8 cellular contexts compared by ENCODE assay signal in the genomic region with DNA sequence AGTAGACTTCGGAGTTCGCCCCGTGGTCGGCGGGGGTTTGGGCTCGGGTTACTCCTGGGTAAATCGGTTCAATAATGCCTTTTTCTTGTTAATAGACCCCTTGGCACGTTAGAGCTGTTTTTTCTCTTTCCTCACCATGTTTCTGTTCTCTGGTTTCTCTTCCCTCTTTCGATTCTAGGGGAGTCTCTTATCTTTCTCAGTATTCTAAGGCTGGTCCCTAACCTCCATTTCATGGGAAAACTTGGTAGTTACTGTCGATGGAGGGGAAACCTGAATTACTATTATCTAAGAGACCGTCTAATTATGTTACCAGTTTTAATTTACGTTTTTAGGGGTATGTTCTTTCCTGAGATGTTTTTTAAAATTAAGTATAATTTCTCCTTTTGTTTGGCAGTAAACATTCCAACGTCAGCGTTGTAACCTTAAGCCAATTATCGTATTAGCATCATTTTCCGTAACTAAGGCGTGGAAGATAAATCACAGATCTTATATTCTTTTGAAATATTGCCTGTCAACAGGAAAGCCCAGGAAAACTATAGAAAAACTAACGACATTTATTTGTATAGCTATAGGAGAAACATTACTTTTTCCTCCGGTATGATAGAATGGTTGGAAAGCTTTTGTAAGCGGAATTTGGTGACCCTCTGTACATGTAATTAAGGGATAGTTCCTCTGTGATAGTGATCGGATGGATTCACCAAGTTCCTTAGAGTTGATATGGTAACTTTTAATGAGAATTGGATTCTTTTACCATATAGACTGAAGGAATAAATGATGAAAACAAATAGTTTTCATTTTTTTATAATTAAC. TPM values are rescaled to one million over a fixed set of nuclear protein-coding genes. Genes with fewer than 3 reads are reported as not detected.
DNase-seq lines count a peak whose midpoint lies in the region; ATAC-seq, FAIRE-seq and TF ChIP-seq lines count a peak whose summit lies in the region.

No MANE protein-coding gene starts in this region.

- peaks cover 58% of the 10 kb centered on the region for H3K79me2 ChIP-seq in SU-DHL-6 (ENCODE audit: insufficient read depth, low read length)

- H3K4me1 Mint-ChIP-seq in activated CD4-positive, alpha-beta T cell treated with anti-CD3 and anti-CD28 coated beads, Interleukin-2, amount 10 ng/mL, durations not matched to agents 7 days and 5 days, result peaks cover 53% of the 10 kb centered on the region

- H3K27me3 ChIP-seq in SU-DHL-6 (ENCODE audit: low read length) (no peaks in the 10 kb centered on the region), pancreas (no peaks in the 10 kb centered on the region)

- WGBS in pancreas, 2 donors, result 1 to 2% methylated on average over 21 of the region's 21 CpGs

- H3K27ac Mint-ChIP-seq in activated CD4-positive, alpha-beta T cell treated with anti-CD3 and anti-CD28 coated beads, Interleukin-2, amount 10 ng/mL, durations not matched to agents 7 days and 5 days, result peak overlapping the region; percentile 98

- CTCF ChIA-PET in activated CD4-positive, alpha-beta T cell treated with anti-CD3 and anti-CD28 coated beads, Interleukin-2, amount 10 ng/mL, durations not matched to agents 7 days and 5 days (lab: Charles Lee), result interaction anchor here (0.6 to 1.8 kb wide), 14 partner anchors 8 to 521 kb away, joined by 3 to 8 read pairs (median 4); a partner anchor contains a TSS

- peaks cover 0 to 24% (median 19%) of the 10 kb centered on the region in 3 donors for H3K4me1 ChIP-seq in pancreas

- no peaks in the 10 kb centered on the region for H3K27me3 Mint-ChIP-seq in activated CD4-positive, alpha-beta T cell treated with anti-CD3 and anti-CD28 coated beads, Interleukin-2, amount 10 ng/mL, durations not matched to agents 7 days and 5 days

- H3K9me3 ChIP-seq in SU-DHL-6 (ENCODE audit: insufficient read depth, low read length), result no peaks in the 10 kb centered on the region
- no peaks in the 10 kb centered on the region for H3K9me3 ChIP-seq in pancreas

- H3K4me2 ChIP-seq in SU-DHL-6 (ENCODE audit: low read depth, low read length, poor library complexity, severe bottlenecking), result peak overlapping the region; percentile 88

- no peak for TF ChIP-seq CTCF in SU-DHL-6 (IDR thresholded peaks at IDR 0.05; ENCODE audit: insufficient read depth, low read length, poor library complexity, severe bottlenecking)
- TF ChIP-seq CTCF in fibroblast of mammary gland (conservative IDR thresholded peaks at IDR 0.05; ENCODE audit: control insufficient read depth, insufficient read depth, low read depth, low read length), result no peak
- no peak for TF ChIP-seq CTCF in pancreas (IDR thresholded peaks at IDR 0.05)

- intact Hi-C loops in pancreas (cut with DNase I), result no loop called here

- H3K27ac ChIP-seq in SU-DHL-6 (ENCODE audit: low read depth, low read length) (peak overlapping the region; percentile 64), pancreas (peak overlapping the region; percentile 92 to 98 (median 94))

- DNase-seq in activated CD4-positive, alpha-beta T cell treated with anti-CD3 and anti-CD28 coated beads, Interleukin-2, amount 10 ng/mL, durations not matched to agents 7 days and 5 days, result no peak
- no peak for DNase-seq in activated CD4-positive, alpha-beta T cell treated with anti-CD3 and anti-CD28 coated beads for 4 hours
- DNase-seq in fibroblast of mammary gland (ENCODE audit: low read depth), result peak; percentile 18
- DNase-seq in pancreas, result no peak
- no peak for DNase-seq in SW480 (ENCODE audit: low spot score)
- no peak for DNase-seq in activated CD4-positive, alpha-beta T cell treated with anti-CD3 and anti-CD28 coated beads, Interleukin-2, amount 50 U/mL, for 4 hours

- H3K36me3 ChIP-seq in SU-DHL-6 (ENCODE audit: low read length), result peaks cover 4% of the 10 kb centered on the region; the same call in 1 of the 2 replicates
- no peaks in the 10 kb centered on the region for H3K36me3 ChIP-seq in pancreas

- H3K4me3 ChIP-seq in SU-DHL-6 (ENCODE audit: insufficient read depth, low read length, poor library complexity, severe bottlenecking), result peak overlapping the region; percentile 99
- H3K4me3 ChIP-seq in fibroblast of mammary gland (ENCODE audit: control insufficient read depth, low read depth, low read length), result peak overlapping the region; percentile 81
- peak overlapping the region; percentile 56 to 91 (median 68) for H3K4me3 ChIP-seq in pancreas

- ATAC-seq in HG03060 (IDR thresholded peaks at IDR 0.05; ENCODE audit: low read depth, unreplicated experiment), result peak; percentile 4
- ATAC-seq in pancreas, result peak; percentile 7 to 49 (median 14)

- H3K9me2 ChIP-seq in SU-DHL-6 (replicated peaks; ENCODE audit: insufficient read depth, low read length), result no peaks in the 10 kb centered on the region

- H2AFZ ChIP-seq in SU-DHL-6 (ENCODE audit: low read depth, low read length, severe bottlenecking), result peak overlapping the region; percentile 89

- peaks cover 6% of the 10 kb centered on the region; the same call in 1 of the 2 replicates for H3F3A ChIP-seq in SU-DHL-6 (ENCODE audit: insufficient read depth)

- peak; percentile 34 for FAIRE-seq in pancreas (lab: Jason Lieb, UNC)

- H3K36me3 Mint-ChIP-seq in activated CD4-positive, alpha-beta T cell treated with anti-CD3 and anti-CD28 coated beads, Interleukin-2, amount 10 ng/mL, durations not matched to agents 7 days and 5 days (ENCODE audit: low read depth), result peaks cover 12% of the 10 kb centered on the region

- H3K9me3 Mint-ChIP-seq in activated CD4-positive, alpha-beta T cell treated with anti-CD3 and anti-CD28 coated beads, Interleukin-2, amount 10 ng/mL, durations not matched to agents 7 days and 5 days, result no peaks in the 10 kb centered on the region

- H3K4me3 Mint-ChIP-seq in activated CD4-positive, alpha-beta T cell treated with anti-CD3 and anti-CD28 coated beads, Interleukin-2, amount 10 ng/mL, durations not matched to agents 7 days and 5 days, result peak overlapping the region; percentile 88

- H4K20me1 ChIP-seq in SU-DHL-6 (ENCODE audit: low read depth, low read length), result peaks cover 16% of the 10 kb centered on the region; the same call in 1 of the 2 replicates

- H3K9ac ChIP-seq in SU-DHL-6 (ENCODE audit: low read length), result peak overlapping the region; percentile 91

- POLR2A ChIA-PET in activated CD4-positive, alpha-beta T cell treated with anti-CD3 and anti-CD28 coated beads, Interleukin-2, amount 10 ng/mL, durations not matched to agents 7 days and 5 days (lab: Charles Lee), result interaction anchor here (0.6 to 1.2 kb wide), 2 partner anchors 20 to 75 kb away, joined by 3 to 4 read pairs; no protein-coding TSS in a partner anchor

RNA-seq across cellular contexts. Expression of a gene that starts 0.8 kb away (rescaled TPM):
- 10 to 100 TPM; 41.9 to 47.3 TPM for total RNA-seq in activated CD4-positive, alpha-beta T cell treated with anti-CD3 and anti-CD28 coated beads, Interleukin-2, amount 10 ng/mL, durations not matched to agents 7 days and 5 days
- 10 to 100 TPM in 5 of 6 donors, 1 to 10 TPM in 1; 7.2 to 16.4 (median 12.7) TPM for total RNA-seq in pancreas
- 10 to 100 TPM in 1 of 2 donors, 1 to 10 TPM in 1; 5.5 to 13.5 TPM for polyA plus RNA-seq in pancreas

RNA-seq across cellular contexts. Expression of a gene that starts 15.1 kb away (rescaled TPM):
- 1 to 10 TPM; 1.4 to 1.5 TPM for total RNA-seq in activated CD4-positive, alpha-beta T cell treated with anti-CD3 and anti-CD28 coated beads, Interleukin-2, amount 10 ng/mL, durations not matched to agents 7 days and 5 days
- total RNA-seq in pancreas, result 1 to 10 TPM in 3 of 6 donors, under 1 TPM in 3; 0.72 to 1.4 (median 0.96) TPM
- 1 to 10 TPM; 1.1 to 1.9 TPM for polyA plus RNA-seq in pancreas
